In the genomic region with DNA sequence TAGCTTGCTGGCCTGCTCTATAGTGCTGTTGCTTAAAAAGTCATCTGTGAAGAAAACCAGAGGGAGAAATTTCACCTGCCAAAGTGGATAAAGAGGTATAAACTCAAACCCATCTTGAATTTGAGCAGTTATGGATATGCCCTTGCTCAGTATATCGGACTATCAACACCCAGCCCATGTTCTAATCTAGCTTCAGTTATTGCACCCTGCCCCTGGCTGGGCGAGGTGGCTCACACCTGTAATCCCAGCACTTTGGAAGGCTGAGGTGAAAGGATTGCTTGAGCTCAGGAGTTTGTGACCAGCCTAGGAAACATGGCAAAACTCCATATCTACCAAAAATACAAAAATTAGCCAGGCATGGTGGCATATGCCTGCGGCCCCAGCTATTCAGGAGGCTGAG, we compare ENCODE assay signal across 20 cellular contexts. TPM values are rescaled to one million over a fixed set of nuclear protein-coding genes. Genes with fewer than 3 reads are reported as not detected.
DNase-seq lines count a peak whose midpoint lies in the region; ATAC-seq and TF ChIP-seq lines count a peak whose summit lies in the region.
"Had no signal": no experiment of that assay in that cellular context is flagged by ENCODE, and none has a peak within 500 bp of the region (broad histone marks: within the 10 kb centered on the region; RNA-seq: fewer than 3 reads in every experiment).

No MANE protein-coding gene starts in this region.

- H3K4me3 ChIP-seq in gastrocnemius medialis, result no peak overlapping the region
- H3K4me3 ChIP-seq: A549, GM23338 had no signal

- no peak for ATAC-seq in central memory CD8-positive, alpha-beta T cell (replicated peaks; ENCODE audit: extremely low read depth, poor library complexity, severe bottlenecking)
- ATAC-seq in gastrocnemius medialis, result no peak
- no peak for ATAC-seq in HG03139 (IDR thresholded peaks at IDR 0.05; ENCODE audit: unreplicated experiment)
- ATAC-seq in T-cell (replicated peaks in 1 of 4), result no peak
- ATAC-seq: A549, GM23338, HepG2 had no signal

- CTCF ChIA-PET in GM10248 (lab: Yijun Ruan, JAX) (interaction anchor here (1.3 to 2.1 kb wide), 4 partner anchors 8 to 53 kb away, joined by 3 to 9 read pairs (median 6); no protein-coding TSS in a partner anchor), T-cell (lab: Charles Lee) (interaction anchor here in 1 of 2 donors (0.6 kb wide), 1 partner anchor 98 kb away, joined by 3 read pairs; no protein-coding TSS in a partner anchor)

- H3K36me3 ChIP-seq in gastrocnemius medialis, result peaks cover 0 to 56% of the 10 kb centered on the region in 2 donors

- intact Hi-C loops in gastrocnemius medialis (cut with DNase I; ENCODE audit: low total_unique reads), result no loop called here

- H3K9me3 ChIP-seq in gastrocnemius medialis, result no peaks in the 10 kb centered on the region
- H3K9me3 ChIP-seq: A549 had no signal

- in situ Hi-C loops in gastrocnemius medialis (cut with MboI; ENCODE audit: low sequenced_read_pairs in 4 of 4), result no loop called here

- peak overlapping the region; percentile 72 for H3K27ac Mint-ChIP-seq in activated naive CD4-positive, alpha-beta T cell treated with anti-CD3 and anti-CD28 coated beads, Interleukin-2, amount 50 U/mL, for 24 hours
- peak overlapping the region; percentile 59 for H3K27ac Mint-ChIP-seq in central memory CD8-positive, alpha-beta T cell (ENCODE audit: low read depth)
- H3K27ac Mint-ChIP-seq in T-cell, result no peak overlapping the region
- H3K27ac Mint-ChIP-seq: CD4-positive, alpha-beta T cell; GM23338 had no signal

- peaks cover 31 to 37% of the 10 kb centered on the region in 2 donors for H3K4me1 ChIP-seq in gastrocnemius medialis
- H3K4me1 ChIP-seq: A549 had no signal

- H3K27ac ChIP-seq in gastrocnemius medialis, result peak overlapping the region; percentile 88 to 99 (median 96)
- H3K27ac ChIP-seq: 22Rv1, A549, C4-2B had no signal

- peaks cover 12% of the 10 kb centered on the region for H3K36me3 Mint-ChIP-seq in activated naive CD4-positive, alpha-beta T cell treated with anti-CD3 and anti-CD28 coated beads, Interleukin-2, amount 50 U/mL, for 24 hours
- peaks cover 56% of the 10 kb centered on the region for H3K36me3 Mint-ChIP-seq in central memory CD8-positive, alpha-beta T cell (ENCODE audit: insufficient read depth)
- H3K36me3 Mint-ChIP-seq in T-cell, result peaks cover 40% of the 10 kb centered on the region

- H3K9me3 Mint-ChIP-seq in activated naive CD4-positive, alpha-beta T cell treated with anti-CD3 and anti-CD28 coated beads, Interleukin-2, amount 50 U/mL, for 24 hours, result no peaks in the 10 kb centered on the region
- no peaks in the 10 kb centered on the region for H3K9me3 Mint-ChIP-seq in central memory CD8-positive, alpha-beta T cell
- H3K9me3 Mint-ChIP-seq in T-cell, result no peaks in the 10 kb centered on the region
- H3K9me3 Mint-ChIP-seq: CD4-positive, alpha-beta T cell; GM23338 had no signal

- DNase-seq in activated naive CD4-positive, alpha-beta T cell (lab: John Stamatoyannopoulos, UW), result no peak
- DNase-seq in central memory CD8-positive, alpha-beta T cell (ENCODE audit: low spot score in 2 of 2), result no peak
- DNase-seq in mesenteric fat pad (ENCODE audit: low spot score) (peak; percentile 16), gastrocnemius medialis (no peak), GM10248 (ENCODE audit: extremely low spot score) (no peak), T-cell (no peak)
- DNase-seq: AML-193; CD4-positive, alpha-beta T cell; DMS153; DMS79; GDM1; HCEC 1CT had no signal

- no peaks in the 10 kb centered on the region for H3K27me3 Mint-ChIP-seq in activated naive CD4-positive, alpha-beta T cell treated with anti-CD3 and anti-CD28 coated beads, Interleukin-2, amount 50 U/mL, for 24 hours
- no peaks in the 10 kb centered on the region for H3K27me3 Mint-ChIP-seq in central memory CD8-positive, alpha-beta T cell
- H3K27me3 Mint-ChIP-seq in T-cell, result no peaks in the 10 kb centered on the region
- H3K27me3 Mint-ChIP-seq: CD4-positive, alpha-beta T cell had no signal

- TF ChIP-seq CTCF in gastrocnemius medialis (IDR thresholded peaks at IDR 0.05 in 4 of 5, conservative IDR thresholded peaks at IDR 0.05 in 1 of 5), result no peak
- TF ChIP-seq CTCF in GM10248 (IDR thresholded peaks at IDR 0.05; ENCODE audit: control extremely low read depth, extremely low read depth, low read depth, missing control alignments), result no peak

- H3K4me1 Mint-ChIP-seq in activated naive CD4-positive, alpha-beta T cell treated with anti-CD3 and anti-CD28 coated beads, Interleukin-2, amount 50 U/mL, for 24 hours, result peaks cover 34% of the 10 kb centered on the region
- peaks cover 6% of the 10 kb centered on the region for H3K4me1 Mint-ChIP-seq in central memory CD8-positive, alpha-beta T cell
- H3K4me1 Mint-ChIP-seq in T-cell, result peaks cover 21 to 27% (median 27%) of the 10 kb centered on the region in 3 donors

- H3K4me3 Mint-ChIP-seq in activated naive CD4-positive, alpha-beta T cell treated with anti-CD3 and anti-CD28 coated beads, Interleukin-2, amount 50 U/mL, for 24 hours, result no peak overlapping the region
- no peak overlapping the region for H3K4me3 Mint-ChIP-seq in central memory CD8-positive, alpha-beta T cell
- H3K4me3 Mint-ChIP-seq in T-cell, result no peak overlapping the region
- H3K4me3 Mint-ChIP-seq: CD4-positive, alpha-beta T cell; GM23338 had no signal

- H3K27me3 ChIP-seq in gastrocnemius medialis, result no peaks in the 10 kb centered on the region

- POLR2A ChIA-PET in GM10248 (lab: Yijun Ruan, JAX) (no interaction called here), T-cell (lab: Charles Lee) (interaction anchor here in 1 of 2 donors (1.2 kb wide), 1 partner anchor 22 kb away, joined by 8 read pairs; no protein-coding TSS in a partner anchor)

- TF ChIP-seq POLR2A in gastrocnemius medialis (IDR thresholded peaks at IDR 0.05), result no peak

RNA-seq across cellular contexts. Expression of a gene that starts 13.3 kb away (rescaled TPM):
- total RNA-seq in mesenteric fat pad (26.6 TPM), gastrocnemius medialis (100 to 1,000 TPM in 1 of 4 donors, 10 to 100 TPM in 3; 37.1 to 108 (median 75.4) TPM), T-cell (10 to 100 TPM; 43.4 to 74.4 (median 64.2) TPM)

RNA-seq across cellular contexts. Expression of a gene that starts 17.2 kb away (rescaled TPM):
- total RNA-seq in mesenteric fat pad, result 110 TPM
- 100 to 1,000 TPM; 199 to 589 (median 381) TPM for total RNA-seq in gastrocnemius medialis
- total RNA-seq in T-cell, result 100 to 1,000 TPM; 124 to 153 (median 130) TPM

RNA-seq across cellular contexts. Expression of a gene that starts 19.8 kb away (rescaled TPM):
- total RNA-seq in mesenteric fat pad, result 0.74 TPM
- total RNA-seq in gastrocnemius medialis, result 10 to 100 TPM in 1 of 4 donors, 1 to 10 TPM in 3; 3.3 to 19.0 (median 6.7) TPM
- 1 to 10 TPM in 3 of 5 donors, under 1 TPM in 2; 0.68 to 3.5 (median 1.7) TPM for total RNA-seq in T-cell
- total RNA-seq: Daoy had no signal

RNA-seq across cellular contexts. Expression of a gene that starts 20.0 kb away (rescaled TPM):
- total RNA-seq in mesenteric fat pad (30.7 TPM), gastrocnemius medialis (10 to 100 TPM; 43.5 to 78.8 (median 59.4) TPM), T-cell (10 to 100 TPM; 30.9 to 41.7 (median 38.3) TPM)

RNA-seq across cellular contexts. Expression of a gene that starts 26.0 kb away (rescaled TPM):
- total RNA-seq in mesenteric fat pad (13.9 TPM), gastrocnemius medialis (10 to 100 TPM; 23.2 to 46.0 (median 31.7) TPM), T-cell (10 to 100 TPM; 18.8 to 36.3 (median 34.4) TPM)

Comparison
In these comparisons a context has a peak if more than half of its experiments do, and no peak if none do; other contexts are left out.
1. H3K27ac Mint-ChIP-seq: peak in activated naive CD4-positive, alpha-beta T cell treated with anti-CD3 and anti-CD28 coated beads, Interleukin-2, amount 50 U/mL, for 24 hours (single experiment) and central memory CD8-positive, alpha-beta T cell (single experiment); none in T-cell (0 of 2).